18 cellular contexts compared by ENCODE assay signal in genomic region chr2:16058256-16058655, GRCh38.
"Had no signal": no experiment of that assay in that cellular context is flagged by ENCODE, and none has a peak within 500 bp of the region (broad histone marks: within the 10 kb centered on the region; RNA-seq: fewer than 3 reads in every experiment).

No MANE protein-coding gene starts in this region.

- H3K4me3 ChIP-seq: tibial nerve, uterus had no signal

- H3K27ac ChIP-seq: epithelial cell of prostate, tibial nerve, uterus, VCaP had no signal

- H3K4me1 ChIP-seq: uterus had no signal

- DNase-seq: activated CD4-positive, alpha-beta memory T cell treated with anti-CD3 and anti-CD28 coated beads for 36 hours; activated CD8-positive, alpha-beta memory T cell treated with anti-CD3 and anti-CD28 coated beads, Interleukin-2, amount 10 ng/mL, durations not matched to agents 7 days and 5 days; activated naive CD4-positive, alpha-beta T cell treated with anti-CD3 and anti-CD28 coated beads for 36 hours; activated naive CD8-positive, alpha-beta T cell treated with anti-CD3 and anti-CD28 coated beads, Interleukin-2, amount 50 U/mL, for 24 hours; activated T-cell treated with anti-CD3 and anti-CD28 coated beads, Interleukin-2, amount 50 U/mL, for 1 hour; dermis blood vessel endothelial cell; foreskin melanocyte; left ventricle myocardium superior; natural killer cell; posterior cingulate gyrus; stimulated activated CD4-positive, alpha-beta T cell treated with anti-CD3 and anti-CD28 coated beads, Interleukin-15, amount 100 ng/mL, for 24 hours; stimulated activated CD4-positive, alpha-beta T cell treated with anti-CD3 and anti-CD28 coated beads, Interleukin-4, amount 100 ng/mL, for 24 hours; stimulated activated naive CD4-positive, alpha-beta T cell treated with Interleukin-2 at 50 U/mL for 16 hours; substantia nigra; uterus had no signal

- ATAC-seq: activated CD8-positive, alpha-beta memory T cell treated with anti-CD3 and anti-CD28 coated beads, Interleukin-2, amount 10 ng/mL, durations not matched to agents 7 days and 5 days; activated naive CD8-positive, alpha-beta T cell treated with anti-CD3 and anti-CD28 coated beads, Interleukin-2, amount 50 U/mL, for 24 hours; left ventricle myocardium superior; natural killer cell had no signal

- H3K27me3 ChIP-seq: tibial nerve, uterus had no signal

- H3K36me3 ChIP-seq: tibial nerve, uterus had no signal

- H3K9me3 ChIP-seq: uterus had no signal
